9 cellular contexts compared by ENCODE assay signal in genomic region chr12:82688619-82689018, GRCh38. TPM values are rescaled to one million over a fixed set of nuclear protein-coding genes. Genes with fewer than 3 reads are reported as not detected.
DNase-seq lines count a peak whose midpoint lies in the region; ATAC-seq and TF ChIP-seq lines count a peak whose summit lies in the region.
"Had no signal": no experiment of that assay in that cellular context is flagged by ENCODE, and none has a peak within 500 bp of the region (broad histone marks: within the 10 kb centered on the region; RNA-seq: fewer than 3 reads in every experiment).

No MANE protein-coding gene starts in this region.

- peak overlapping the region; percentile 92 for H3K4me3 Mint-ChIP-seq in CD4-positive, alpha-beta T cell
- H3K4me3 Mint-ChIP-seq in nephron = peak overlapping the region; percentile 90 to 95 (median 91)

- H2BK15ac ChIP-seq in IMR-90 (ENCODE audit: low read depth, low read length) = no peak overlapping the region

- POLR2A ChIA-PET in CD4-positive, alpha-beta T cell (lab: Charles Lee) = no interaction called here
- POLR2A ChIA-PET in IMR-90 (lab: Charles Lee; ENCODE audit: unreplicated experiment) = no interaction called here

- H2AFZ ChIP-seq in IMR-90 (replicated peaks; ENCODE audit: low read length, poor library complexity) = no peak overlapping the region
- no peak overlapping the region for H2AFZ ChIP-seq in mammary epithelial cell (ENCODE audit: low read depth, low read length)

- H3K79me1 ChIP-seq in IMR-90 (ENCODE audit: low read depth in 1 of 2, low read length in 2 of 2) = no peaks in the 10 kb centered on the region

- TF ChIP-seq CTCF in CD4-positive, alpha-beta T cell (IDR thresholded peaks at IDR 0.05) = no peak
- no peak for TF ChIP-seq CTCF in IMR-90 (conservative IDR thresholded peaks at IDR 0.05; ENCODE audit: low read depth, low read length)
- no peak for TF ChIP-seq CTCF in mammary epithelial cell (conservative IDR thresholded peaks at IDR 0.05 in 1 of 2, IDR thresholded peaks at IDR 0.05 in 1 of 2; ENCODE audit: extremely low read depth in 1 of 2, insufficient read depth in 1 of 2, low read depth in 1 of 2, low read length in 2 of 2)
- no peak for TF ChIP-seq CTCF in nephron (IDR thresholded peaks at IDR 0.05; ENCODE audit: unreplicated experiment in 3 of 3)
- TF ChIP-seq CTCF in mucosa of descending colon (IDR thresholded peaks at IDR 0.05) = no peak

- no peaks in the 10 kb centered on the region for H3K9me1 ChIP-seq in IMR-90 (ENCODE audit: insufficient read depth, low read length)

- TF ChIP-seq POLR2A in IMR-90 (IDR thresholded peaks at IDR 0.05; ENCODE audit: low read depth, low read length) = no peak

- peaks cover 14% of the 10 kb centered on the region for H3K36me3 Mint-ChIP-seq in CD4-positive, alpha-beta T cell (ENCODE audit: low read depth)
- H3K36me3 Mint-ChIP-seq in nephron (ENCODE audit: low read depth) = peaks cover 8% of the 10 kb centered on the region

- dilution Hi-C loops in IMR-90 (cut with HindIII; ENCODE audit: low sequenced_read_pairs, unreplicated experiment) = no loop called here
- dilution Hi-C loops in mammary epithelial cell (cut with HindIII; ENCODE audit: low sequenced_read_pairs) = no loop called here

- BruUV-seq in IMR-90 (replicated peaks; lab: Mats Ljungman, UMichigan) (no TSS peak), mammary epithelial cell (replicated peaks; lab: Mats Ljungman, UMichigan) (no TSS peak)

- no peaks in the 10 kb centered on the region for H3K27me3 Mint-ChIP-seq in CD4-positive, alpha-beta T cell
- no peaks in the 10 kb centered on the region for H3K27me3 Mint-ChIP-seq in nephron (ENCODE audit: low read depth)

- no peaks in the 10 kb centered on the region for H3K36me3 ChIP-seq in IMR-90 (ENCODE audit: control insufficient read depth, insufficient read depth, low read length)
- no peaks in the 10 kb centered on the region for H3K36me3 ChIP-seq in mammary epithelial cell (ENCODE audit: insufficient read depth, low read length)
- H3K36me3 ChIP-seq in mucosa of descending colon (ENCODE audit: low read depth) = no peaks in the 10 kb centered on the region

- DNase-seq in CD4-positive, alpha-beta T cell = no peak
- no peak for DNase-seq in IMR-90
- no peak for DNase-seq in mammary epithelial cell
- no peak for DNase-seq in mucosa of descending colon
- no peak for DNase-seq in DMS 273 treated with DMSO at 0.1 percent for 48 hours (lab: John Stamatoyannopoulos, UW)
- DNase-seq in NCI-H774 (lab: John Stamatoyannopoulos, UW) = no peak
- no peak for DNase-seq in NCI-H510A (lab: John Stamatoyannopoulos, UW)
- DNase-seq: activated effector memory CD4-positive, alpha-beta T cell treated with Interleukin-2 at 50 U/mL for 16 hours had no signal

- no peak overlapping the region for H2AK9ac ChIP-seq in IMR-90 (replicated peaks; ENCODE audit: low read depth, low read length, poor library complexity)

- H3K9me3 Mint-ChIP-seq in CD4-positive, alpha-beta T cell = no peaks in the 10 kb centered on the region
- no peaks in the 10 kb centered on the region for H3K9me3 Mint-ChIP-seq in nephron

- H3K9ac ChIP-seq in IMR-90 (ENCODE audit: low read depth, low read length) (no peak overlapping the region), mammary epithelial cell (ENCODE audit: insufficient read depth, low read length) (no peak overlapping the region)

- ATAC-seq in CD4-positive, alpha-beta T cell (ENCODE audit: poor library complexity) = no peak
- ATAC-seq in IMR-90 (ENCODE audit: low read depth) (no peak), mucosa of descending colon (no peak)

- H2BK5ac ChIP-seq in IMR-90 (ENCODE audit: low read depth, low read length, poor library complexity, severe bottlenecking) = no peak overlapping the region

- no peak overlapping the region for H3K18ac ChIP-seq in IMR-90 (ENCODE audit: low read depth, low read length)

- peaks cover 13% of the 10 kb centered on the region for H3K4me1 Mint-ChIP-seq in CD4-positive, alpha-beta T cell (ENCODE audit: low read depth)
- H3K4me1 Mint-ChIP-seq in nephron = peaks cover 36% of the 10 kb centered on the region

- no peak overlapping the region for H4K91ac ChIP-seq in IMR-90 (ENCODE audit: insufficient read depth, low read depth, low read length)

- no peak overlapping the region for H3K14ac ChIP-seq in IMR-90 (replicated peaks; ENCODE audit: low read depth, low read length)

- H3K27ac ChIP-seq in CD4-positive, alpha-beta T cell (ENCODE audit: low read depth, low read length) = no peak overlapping the region
- H3K27ac ChIP-seq in IMR-90 (ENCODE audit: insufficient read depth, low read length) (no peak overlapping the region), mammary epithelial cell (ENCODE audit: insufficient read depth, low read depth, low read length) (no peak overlapping the region)

- in situ Hi-C loops in IMR-90 (cut with MboI; ENCODE audit: low sequenced_read_pairs) (loop anchor here (5.0 kb wide), 1 partner anchor 1819 kb away; no protein-coding TSS in a partner anchor), mammary epithelial cell (cut with MboI; ENCODE audit: low sequenced_read_pairs in 2 of 2) (no loop called here)

- H3K27me3 ChIP-seq in CD4-positive, alpha-beta T cell (ENCODE audit: control insufficient read depth, insufficient read depth, low read length) = no peaks in the 10 kb centered on the region
- H3K27me3 ChIP-seq in IMR-90 (ENCODE audit: control insufficient read depth, insufficient read depth, low read length) (no peaks in the 10 kb centered on the region), mammary epithelial cell (ENCODE audit: insufficient read depth, low read length) (no peaks in the 10 kb centered on the region)

- CTCF ChIA-PET in CD4-positive, alpha-beta T cell (lab: Charles Lee) = no interaction called here
- CTCF ChIA-PET in IMR-90 (lab: Yijun Ruan, JAX) (no interaction called here), mammary epithelial cell (lab: Charles Lee; ENCODE audit: low non-redundant PET) (no interaction called here)

- no peak overlapping the region for H4K8ac ChIP-seq in IMR-90 (ENCODE audit: low read depth in 2 of 2, low read length in 2 of 2)

- no peak overlapping the region for H3K4ac ChIP-seq in IMR-90 (ENCODE audit: low read depth, low read length)

- H3K79me2 ChIP-seq in mammary epithelial cell (ENCODE audit: insufficient read depth, low read length) = peaks cover 4% of the 10 kb centered on the region

- H3K27ac Mint-ChIP-seq in CD4-positive, alpha-beta T cell = no peak overlapping the region
- H3K27ac Mint-ChIP-seq in nephron = peak overlapping the region; percentile 23 to 94 (median 64)

- H2BK20ac ChIP-seq in IMR-90 (ENCODE audit: low read depth, low read length) = no peak overlapping the region

- H4K5ac ChIP-seq in IMR-90 (ENCODE audit: low read depth, low read length) = no peak overlapping the region

- no peak overlapping the region for H2AK5ac ChIP-seq in IMR-90 (ENCODE audit: low read depth, low read length)

- 0 out of 2 replicates have a peak overlapping the region, but pooled peaks have one; percentile 11 for H3K23ac ChIP-seq in IMR-90 (ENCODE audit: low read depth, low read length)

- no peak overlapping the region for H3K4me3 ChIP-seq in IMR-90 (ENCODE audit: insufficient read depth, low read depth, low read length)
- H3K4me3 ChIP-seq in mammary epithelial cell (replicated peaks in 1 of 3; ENCODE audit: insufficient read depth in 1 of 3, low read depth in 2 of 3, low read length in 3 of 3) = peak overlapping the region in 2 of 3 experiments; percentile 58 to 72
- H3K4me3 ChIP-seq in mucosa of descending colon = no peak overlapping the region

- TF ChIP-seq RAD21 in IMR-90 (IDR thresholded peaks at IDR 0.05; ENCODE audit: low read length) = no peak

- WGBS in IMR-90 (ENCODE audit: extremely low coverage in 2 of 2, insufficient read length in 1 of 2), 2 experiments = no CpG with 5 or more reads among the region's 7 CpGs
- 88% methylated on average over 7 of the region's 7 CpGs for WGBS in mammary epithelial cell (ENCODE audit: low coverage, missing lambda C conversion rate)

- no peak overlapping the region for H3K56ac ChIP-seq in IMR-90 (ENCODE audit: extremely low read depth, insufficient read depth, low read length)

- intact Hi-C loops in CD4-positive, alpha-beta T cell (cut with DNase I, micrococcal nuclease) = loop anchor here (5.0 to 10.0 kb wide), 5 partner anchors 326 to 1816 kb away; partner anchors contain the start of genes CCDC59 (in 1 of the 2) and METTL25 (in 1 of the 2)
- intact Hi-C loops in IMR-90 (cut with micrococcal nuclease) (no loop called here), mammary epithelial cell (cut with micrococcal nuclease) (loop anchor here (5.0 to 10.0 kb wide), 4 partner anchors 116 to 749 kb away; no protein-coding TSS in a partner anchor), mucosa of descending colon (cut with DNase I, micrococcal nuclease) (loop anchor here in 1 of 2 donors (10.0 kb wide), 2 partner anchors 164 to 206 kb away; no protein-coding TSS in a partner anchor)

- no peak overlapping the region for H2BK120ac ChIP-seq in IMR-90 (ENCODE audit: low read depth, low read length)

- H3K4me1 ChIP-seq in IMR-90 (ENCODE audit: control insufficient read depth, insufficient read depth, low read length) (no peaks in the 10 kb centered on the region), mammary epithelial cell (ENCODE audit: insufficient read depth, low read length) (peaks cover 13% of the 10 kb centered on the region), mucosa of descending colon (ENCODE audit: low read depth) (no peaks in the 10 kb centered on the region)

- H3K4me2 ChIP-seq in IMR-90 (ENCODE audit: low read depth, low read length) (no peak overlapping the region), mammary epithelial cell (ENCODE audit: insufficient read depth, low read depth, low read length) (peak overlapping the region; percentile 95)

- H3K9me3 ChIP-seq in CD4-positive, alpha-beta T cell (ENCODE audit: control insufficient read depth, low read length) = no peaks in the 10 kb centered on the region
- no peaks in the 10 kb centered on the region for H3K9me3 ChIP-seq in IMR-90 (ENCODE audit: control insufficient read depth, insufficient read depth, low read length)
- no peaks in the 10 kb centered on the region for H3K9me3 ChIP-seq in mammary epithelial cell (replicated peaks; ENCODE audit: insufficient read depth, low read length)
- H3K9me3 ChIP-seq in mucosa of descending colon = no peaks in the 10 kb centered on the region

- H4K20me1 ChIP-seq in IMR-90 (ENCODE audit: insufficient read depth, low read length) (no peaks in the 10 kb centered on the region), mammary epithelial cell (ENCODE audit: insufficient read depth, low read length) (no peaks in the 10 kb centered on the region)

TF ChIP-seq in IMR-90, 13 proteins besides CTCF, POLR2A, EP300 and RAD21 (continues in another document):
- TF ChIP-seq RCOR1 (IDR thresholded peaks at IDR 0.05; ENCODE audit: insufficient replicate concordance, low read length) (no peak), RFX5 (IDR thresholded peaks at IDR 0.05; ENCODE audit: low read depth, low read length) (no peak)

RNA-seq across cellular contexts. Expression of gene TMTC2, which starts 1.9 kb away (rescaled TPM):
- 1 to 10 TPM; 1.8 to 2.1 TPM for total RNA-seq in CD4-positive, alpha-beta T cell
- 1.4 TPM in 2 replicates for total RNA-seq in IMR-90 (2012; rRNA removed)
- polyA plus RNA-seq in IMR-90 (2012; rRNA removed) = 0.52 and 0.56 TPM in 2 replicates
- polyA plus RNA-seq in IMR-90 (2012; cell fraction: cytosol; rRNA removed) = 0.19 and 0.23 TPM in 2 replicates
- 0.74 and 3.4 TPM in 2 replicates for polyA plus RNA-seq in IMR-90 (2012; cell fraction: nucleus; rRNA removed; ENCODE audit: low replicate concordance)
- total RNA-seq in mammary epithelial cell = 10 to 100 TPM in 1 of 2 donors, 1 to 10 TPM in 1; 7.3 to 23.8 TPM
- polyA plus RNA-seq in mammary epithelial cell = 2.7 TPM
- polyA minus RNA-seq in mammary epithelial cell = 17.6 TPM
- total RNA-seq in mucosa of descending colon = 10 to 100 TPM; 13.3 to 40.4 (median 14.6) TPM

Comparison
In these comparisons a context has a peak if more than half of its experiments do, and no peak if none do; other contexts are left out.
1. H3K4me3 ChIP-seq: peak in mammary epithelial cell (2 of 3); none in IMR-90 (single experiment) and mucosa of descending colon (single experiment).